ENCODE assay signal across 21 cellular contexts in genomic region chr15:83275412-83275811, GRCh38. TPM values are rescaled to one million over a fixed set of nuclear protein-coding genes. Genes with fewer than 3 reads are reported as not detected.
DNase-seq lines count a peak whose midpoint lies in the region; ATAC-seq and TF ChIP-seq lines count a peak whose summit lies in the region.
"Had no signal": no experiment of that assay in that cellular context is flagged by ENCODE, and none has a peak within 500 bp of the region (broad histone marks: within the 10 kb centered on the region; RNA-seq: fewer than 3 reads in every experiment).

No MANE protein-coding gene starts in this region.

- ATAC-seq in GM19463 (IDR thresholded peaks at IDR 0.05; ENCODE audit: unreplicated experiment) = no peak
- ATAC-seq in HG03175 (IDR thresholded peaks at IDR 0.05; ENCODE audit: unreplicated experiment) = no peak
- ATAC-seq: activated CD8-positive, alpha-beta memory T cell treated with anti-CD3 and anti-CD28 coated beads, Interleukin-2, amount 10 ng/mL, durations not matched to agents 7 days and 5 days; left colon had no signal

- in situ Hi-C loops in astrocyte of the spinal cord (cut with HindIII; ENCODE audit: low sequenced_read_pairs) = no loop called here

- no peak overlapping the region for H3K4me3 ChIP-seq in astrocyte of the spinal cord (ENCODE audit: low read depth, low read length)
- H3K4me3 ChIP-seq: A549, ascending aorta, sigmoid colon had no signal

- DNase-seq in AG08395 (ENCODE audit: low spot score) (peak; percentile 48), HT1080 (ENCODE audit: low read depth) (peak; percentile 69), astrocyte of the spinal cord (ENCODE audit: low read depth, low spot score) (peak; percentile 14), kidney glomerular epithelial cell (lab: John Stamatoyannopoulos, UW) (peak; percentile 79), foreskin melanocyte (no peak), NCI-H2107 (lab: John Stamatoyannopoulos, UW) (no peak)
- DNase-seq: activated CD4-positive, alpha-beta T cell treated with anti-CD3 and anti-CD28 coated beads, Interleukin-2, amount 10 ng/mL, durations not matched to agents 24 days and 14 days; activated CD8-positive, alpha-beta memory T cell treated with anti-CD3 and anti-CD28 coated beads, Interleukin-2, amount 10 ng/mL, durations not matched to agents 7 days and 5 days; activated naive CD4-positive, alpha-beta T cell treated with anti-CD3 and anti-CD28 coated beads, Interleukin-2, amount 50 U/mL, for 16 hours; cerebellar nuclear complex; GDM1; left colon; midbrain; NCI-H1930; posterior cingulate gyrus; sigmoid colon had no signal

- TF ChIP-seq CTCF in astrocyte of the spinal cord (IDR thresholded peaks at IDR 0.05; ENCODE audit: low read depth, low read length) = no peak

RNA-seq across cellular contexts. Expression of gene BNC1, which starts 9.1 kb away (rescaled TPM):
- 14.8 and 18.1 TPM in 2 replicates for total RNA-seq in HT1080 (2014; rRNA removed; shearing (Covaris generic))
- polyA plus RNA-seq in HT1080 (2015; cell fraction: cytosol; rRNA removed) = 14.8 and 16.8 TPM in 2 replicates
- polyA plus RNA-seq in HT1080 (2015; cell fraction: nucleus; rRNA removed) = 14.2 and 14.3 TPM in 2 replicates
- total RNA-seq: activated CD4-positive, alpha-beta T cell treated with anti-CD3 and anti-CD28 coated beads, Interleukin-2, amount 10 ng/mL, durations not matched to agents 24 days and 14 days; activated CD8-positive, alpha-beta memory T cell treated with anti-CD3 and anti-CD28 coated beads, Interleukin-2, amount 10 ng/mL, durations not matched to agents 7 days and 5 days; ascending aorta; left colon; SK-MEL-5 had no signal

Comparison
In these comparisons a context has a peak if more than half of its experiments do, and no peak if none do; other contexts are left out.
1. DNase-seq: peak in AG08395 (single experiment), HT1080 (single experiment), astrocyte of the spinal cord (single experiment) and kidney glomerular epithelial cell (single experiment); none in foreskin melanocyte (single experiment) and NCI-H2107 (single experiment).